In genomic region chr13:85980447-85980846, GRCh38 we compare ENCODE assay signal across 6 cellular contexts.
DNase-seq lines count a peak whose midpoint lies in the region; ATAC-seq, FAIRE-seq and TF ChIP-seq lines count a peak whose summit lies in the region.
"Not testable (repeated sequence)": the region's sequence is repeated elsewhere in the genome, so short reads cannot be mapped to it uniquely, and the experiment has no call there.

No MANE protein-coding gene starts in this region.

- H3K36me3 ChIP-seq in pancreas = not testable (repeated sequence)

- not testable (repeated sequence) for H3K27me3 ChIP-seq in pancreas

- intact Hi-C loops in pancreas (cut with DNase I) = not testable (repeated sequence)

- TF ChIP-seq CTCF in pancreas (IDR thresholded peaks at IDR 0.05) = not testable (repeated sequence)

- peak; percentile 66 for DNase-seq in DMS53 (lab: John Stamatoyannopoulos, UW)
- not testable (repeated sequence) for DNase-seq in H54 (ENCODE audit: insufficient read length, low spot score); pancreas
- peak; percentile 38 for DNase-seq in NCI-H345 (lab: John Stamatoyannopoulos, UW)
- peak; percentile 8 for DNase-seq in NCI-H69 (lab: John Stamatoyannopoulos, UW)

- ATAC-seq in pancreas = not testable (repeated sequence)

- not testable (repeated sequence) for H3K4me1 ChIP-seq in pancreas

- H3K9me3 ChIP-seq in pancreas = not testable (repeated sequence)

- FAIRE-seq in H54 (lab: Jason Lieb, UNC) (peak; percentile 90), endometrium (lab: Jason Lieb, UNC) (peak; percentile 59), pancreas (lab: Jason Lieb, UNC) (peak; percentile 86)

- TF ChIP-seq POLR2A in H54 (IDR thresholded peaks at IDR 0.05; ENCODE audit: low read depth, low read length) = not testable (repeated sequence)

- H3K27ac ChIP-seq in pancreas = not testable (repeated sequence)

- not testable (repeated sequence) for H3K4me3 ChIP-seq in pancreas

- 72 to 86% methylated on average over 1 of the region's 1 CpG for WGBS in pancreas, 2 donors
